In the genomic region with DNA sequence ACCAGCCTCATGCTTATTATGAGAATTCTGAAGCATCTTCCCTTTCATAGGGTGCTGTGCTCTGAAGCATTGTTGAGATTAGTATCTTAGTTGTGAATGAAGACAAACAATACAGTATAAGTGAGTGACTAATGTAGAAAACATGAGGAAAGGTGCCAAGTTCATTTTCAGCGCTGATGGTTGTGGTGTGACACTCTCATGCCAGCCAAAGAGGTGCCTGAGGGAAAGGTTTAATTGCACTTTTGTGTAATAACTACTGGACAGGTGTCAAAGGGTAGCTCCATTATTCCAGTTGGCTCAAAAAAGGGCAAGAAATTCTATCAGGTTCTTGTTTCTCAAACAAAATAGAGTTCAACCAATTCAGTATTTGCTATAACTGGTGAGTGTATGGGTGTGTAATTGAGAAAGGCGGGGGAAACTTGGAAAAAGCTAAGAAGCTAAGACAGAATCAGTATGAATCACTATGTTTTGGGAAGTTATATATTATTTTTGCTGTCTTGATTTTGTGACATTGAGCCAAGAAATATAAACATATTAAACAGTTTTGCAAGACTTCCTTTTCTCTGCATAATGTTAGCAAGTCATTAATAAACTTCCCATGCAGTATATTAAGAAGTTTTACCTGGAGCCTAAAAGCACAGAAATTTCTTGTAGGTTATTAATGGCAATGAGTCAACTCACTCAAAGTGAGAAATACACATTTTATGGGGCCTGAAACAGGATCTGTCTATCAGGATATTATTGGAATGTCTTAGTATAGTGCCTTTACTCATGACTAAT, we compare ENCODE assay signal across 12 cellular contexts. TPM values are rescaled to one million over a fixed set of nuclear protein-coding genes. Genes with fewer than 3 reads are reported as not detected.
DNase-seq lines count a peak whose midpoint lies in the region; TF ChIP-seq lines count a peak whose summit lies in the region.
"Had no signal": no experiment of that assay in that cellular context is flagged by ENCODE, and none has a peak within 500 bp of the region (broad histone marks: within the 10 kb centered on the region; RNA-seq: fewer than 3 reads in every experiment).

No MANE protein-coding gene starts in this region.

- H3K9me3 ChIP-seq in HEK293 (ENCODE audit: control insufficient read depth, insufficient read depth, low read depth, low read length) (no peaks in the 10 kb centered on the region), SK-N-SH (no peaks in the 10 kb centered on the region)

- DNase-seq in ACHN (peak; percentile 75), SK-N-SH (no peak), foreskin melanocyte (peak; percentile 17), T-helper 2 cell (no peak), DMS79 treated with DMSO at 0.1 percent for 48 hours (lab: John Stamatoyannopoulos, UW) (no peak), cerebellar nuclear complex (lab: John Stamatoyannopoulos, UW) (no peak)
- no peak for DNase-seq in activated CD4-positive, alpha-beta T cell treated with anti-CD3 and anti-CD28 coated beads, Interleukin-2, amount 10 ng/mL, durations not matched to agents 7 days and 5 days
- DNase-seq: activated naive CD4-positive, alpha-beta T cell treated with anti-CD3 and anti-CD28 coated beads, Interleukin-2, amount 50 U/mL, for 16 hours; CD4-positive, CD25-positive, alpha-beta regulatory T cell; NCI-H1436; nephron progenitor cell had no signal

- H3K4me3 Mint-ChIP-seq in activated CD4-positive, alpha-beta T cell treated with anti-CD3 and anti-CD28 coated beads, Interleukin-2, amount 10 ng/mL, durations not matched to agents 7 days and 5 days = no peak overlapping the region
- H3K4me3 Mint-ChIP-seq: CD4-positive, CD25-positive, alpha-beta regulatory T cell; nephron progenitor cell had no signal

- peaks cover 2% of the 10 kb centered on the region for H3K27me3 Mint-ChIP-seq in activated CD4-positive, alpha-beta T cell treated with anti-CD3 and anti-CD28 coated beads, Interleukin-2, amount 10 ng/mL, durations not matched to agents 7 days and 5 days
- H3K27me3 Mint-ChIP-seq: CD4-positive, CD25-positive, alpha-beta regulatory T cell had no signal

- no peak overlapping the region; the same call in 1 of the 2 replicates for H3K9ac ChIP-seq in SK-N-SH

- no peak for TF ChIP-seq RAD21 in SK-N-SH (IDR thresholded peaks at IDR 0.05; ENCODE audit: low read length)

- H3K79me2 ChIP-seq in SK-N-SH (ENCODE audit: insufficient read depth) = no peaks in the 10 kb centered on the region

- CTCF ChIA-PET in HEK293 (lab: Yijun Ruan, JAX) = interaction anchor here (1.0 to 1.3 kb wide), 2 partner anchors 18 kb away, joined by 3 read pairs; no protein-coding TSS in a partner anchor
- CTCF ChIA-PET in SK-N-SH (lab: Yijun Ruan, JAX) = no interaction called here
- CTCF ChIA-PET in activated CD4-positive, alpha-beta T cell treated with anti-CD3 and anti-CD28 coated beads, Interleukin-2, amount 10 ng/mL, durations not matched to agents 7 days and 5 days (lab: Charles Lee) = no interaction called here

- H2AFZ ChIP-seq in SK-N-SH (ENCODE audit: low read depth) = no peak overlapping the region

- TF ChIP-seq CTCF in HEK293 (tag by site-specific recombination; IDR thresholded peaks at IDR 0.05) (no peak), SK-N-SH (IDR thresholded peaks at IDR 0.05) (no peak)

- H3K27me3 ChIP-seq in SK-N-SH (ENCODE audit: insufficient read depth) = no peaks in the 10 kb centered on the region

- H3K4me1 Mint-ChIP-seq in activated CD4-positive, alpha-beta T cell treated with anti-CD3 and anti-CD28 coated beads, Interleukin-2, amount 10 ng/mL, durations not matched to agents 7 days and 5 days = no peaks in the 10 kb centered on the region
- H3K4me1 Mint-ChIP-seq: CD4-positive, CD25-positive, alpha-beta regulatory T cell; nephron progenitor cell had no signal

- H3K9me2 ChIP-seq in SK-N-SH = no peaks in the 10 kb centered on the region

- peaks cover 31% of the 10 kb centered on the region for H3F3A ChIP-seq in SK-N-SH (replicated peaks; ENCODE audit: insufficient read depth)

- H3K36me3 ChIP-seq in HEK293 (ENCODE audit: control insufficient read depth in 2 of 2, insufficient read depth in 1 of 2, low read length in 2 of 2) (no peaks in the 10 kb centered on the region), SK-N-SH (replicated peaks in 1 of 2; ENCODE audit: control insufficient read depth in 1 of 2, insufficient read depth in 2 of 2, low read length in 1 of 2) (no peaks in the 10 kb centered on the region)

- H3K27ac ChIP-seq in HEK293 (ENCODE audit: extremely low read depth, low read depth, low read length) (no peak overlapping the region), SK-N-SH (ENCODE audit: low read depth in 2 of 2, low read length in 1 of 2) (peak overlapping the region; percentile 56 to 93; a peak in 3 of 4 replicates)

- no peaks in the 10 kb centered on the region for H3K9me3 Mint-ChIP-seq in activated CD4-positive, alpha-beta T cell treated with anti-CD3 and anti-CD28 coated beads, Interleukin-2, amount 10 ng/mL, durations not matched to agents 7 days and 5 days
- H3K9me3 Mint-ChIP-seq: nephron progenitor cell had no signal

- H3K4me1 ChIP-seq in HEK293 (ENCODE audit: control insufficient read depth, insufficient read depth, low read length) (no peaks in the 10 kb centered on the region), SK-N-SH (ENCODE audit: control insufficient read depth in 1 of 2, insufficient read depth in 2 of 2, low read depth in 1 of 2, low read length in 1 of 2) (peaks cover 0 to 15% of the 10 kb centered on the region in 2 experiments; a peak in 3 of 4 replicates)

- H4K20me1 ChIP-seq in SK-N-SH (ENCODE audit: insufficient read depth) = no peaks in the 10 kb centered on the region

- no peak overlapping the region for H3K27ac Mint-ChIP-seq in activated CD4-positive, alpha-beta T cell treated with anti-CD3 and anti-CD28 coated beads, Interleukin-2, amount 10 ng/mL, durations not matched to agents 7 days and 5 days
- H3K27ac Mint-ChIP-seq: CD4-positive, CD25-positive, alpha-beta regulatory T cell; nephron progenitor cell had no signal

- WGBS in SK-N-SH (ENCODE audit: low lambda C conversion rate) = 10% methylated on average over 2 of the region's 2 CpGs

- in situ Hi-C loops in ACHN (cut with HindIII; ENCODE audit: low pct_ligation_motif_present, low pct_unique_long_range_greater_than_20kb, low sequenced_read_pairs) = no loop called here

- TF ChIP-seq EP300 in SK-N-SH (IDR thresholded peaks at IDR 0.05; ENCODE audit: borderline replicate concordance in 1 of 2, low read depth in 1 of 2, low read length in 1 of 2) = peak; percentile 7 to 52; a peak in 1 of 4 replicates

- H3K4me3 ChIP-seq in HEK293 (ENCODE audit: low read depth, low read length) (no peak overlapping the region), SK-N-SH (ENCODE audit: low read depth in 2 of 2, low read length in 1 of 2) (peak overlapping the region in 1 of 2 experiments; percentile 23; a peak in 2 of 4 replicates)

- POLR2A ChIA-PET in HEK293 (lab: Yijun Ruan, JAX) = no interaction called here
- POLR2A ChIA-PET in SK-N-SH (lab: Yijun Ruan, JAX) = no interaction called here
- POLR2A ChIA-PET in activated CD4-positive, alpha-beta T cell treated with anti-CD3 and anti-CD28 coated beads, Interleukin-2, amount 10 ng/mL, durations not matched to agents 7 days and 5 days (lab: Charles Lee) = no interaction called here

- peak overlapping the region; percentile 73 for H3K4me2 ChIP-seq in SK-N-SH

- H3K36me3 Mint-ChIP-seq in activated CD4-positive, alpha-beta T cell treated with anti-CD3 and anti-CD28 coated beads, Interleukin-2, amount 10 ng/mL, durations not matched to agents 7 days and 5 days (ENCODE audit: low read depth) = no peaks in the 10 kb centered on the region
- H3K36me3 Mint-ChIP-seq: CD4-positive, CD25-positive, alpha-beta regulatory T cell had no signal

TF ChIP-seq in HEK293, 187 proteins besides CTCF, POLR2A, EP300 and RAD21:
- TF ChIP-seq HOXD13 (CRISPR knock-in tag; IDR thresholded peaks at IDR 0.05; ENCODE audit: borderline replicate concordance) (0 out of 2 replicates have a peak, but pooled peaks have one; percentile 32), ZNF501 (tag by site-specific recombination; IDR thresholded peaks at IDR 0.05) (no peak)
- TF ChIP-seq, protein P1, sequence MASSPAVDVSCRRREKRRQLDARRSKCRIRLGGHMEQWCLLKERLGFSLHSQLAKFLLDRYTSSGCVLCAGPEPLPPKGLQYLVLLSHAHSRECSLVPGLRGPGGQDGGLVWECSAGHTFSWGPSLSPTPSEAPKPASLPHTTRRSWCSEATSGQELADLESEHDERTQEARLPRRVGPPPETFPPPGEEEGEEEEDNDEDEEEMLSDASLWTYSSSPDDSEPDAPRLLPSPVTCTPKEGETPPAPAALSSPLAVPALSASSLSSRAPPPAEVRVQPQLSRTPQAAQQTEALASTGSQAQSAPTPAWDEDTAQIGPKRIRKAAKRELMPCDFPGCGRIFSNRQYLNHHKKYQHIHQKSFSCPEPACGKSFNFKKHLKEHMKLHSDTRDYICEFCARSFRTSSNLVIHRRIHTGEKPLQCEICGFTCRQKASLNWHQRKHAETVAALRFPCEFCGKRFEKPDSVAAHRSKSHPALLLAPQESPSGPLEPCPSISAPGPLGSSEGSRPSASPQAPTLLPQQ (tag by site-specific recombination; IDR thresholded peaks at IDR 0.05) = no peak

TF ChIP-seq in SK-N-SH, 30 proteins besides CTCF, POLR2A, EP300 and RAD21 (continues in another document):
- TF ChIP-seq TCF12 (IDR thresholded peaks at IDR 0.05) (peak; percentile 59), SIN3A (IDR thresholded peaks at IDR 0.05; ENCODE audit: borderline replicate concordance, low read depth, low read length) (0 out of 2 replicates have a peak, but pooled peaks have one; percentile 45), NFIC (IDR thresholded peaks at IDR 0.05; ENCODE audit: borderline replicate concordance) (peak; percentile 35), FOXM1 (IDR thresholded peaks at IDR 0.05; ENCODE audit: low read depth) (peak; percentile 56; the same call in 1 of the 2 replicates), FOSL2 (IDR thresholded peaks at IDR 0.05; ENCODE audit: borderline replicate concordance, low read depth) (peak; percentile 16; the same call in 1 of the 2 replicates), YY1 (IDR thresholded peaks at IDR 0.05; ENCODE audit: low read depth) (no peak), JUND (IDR thresholded peaks at IDR 0.05) (peak; percentile 56)
- TF ChIP-seq, protein P2, sequence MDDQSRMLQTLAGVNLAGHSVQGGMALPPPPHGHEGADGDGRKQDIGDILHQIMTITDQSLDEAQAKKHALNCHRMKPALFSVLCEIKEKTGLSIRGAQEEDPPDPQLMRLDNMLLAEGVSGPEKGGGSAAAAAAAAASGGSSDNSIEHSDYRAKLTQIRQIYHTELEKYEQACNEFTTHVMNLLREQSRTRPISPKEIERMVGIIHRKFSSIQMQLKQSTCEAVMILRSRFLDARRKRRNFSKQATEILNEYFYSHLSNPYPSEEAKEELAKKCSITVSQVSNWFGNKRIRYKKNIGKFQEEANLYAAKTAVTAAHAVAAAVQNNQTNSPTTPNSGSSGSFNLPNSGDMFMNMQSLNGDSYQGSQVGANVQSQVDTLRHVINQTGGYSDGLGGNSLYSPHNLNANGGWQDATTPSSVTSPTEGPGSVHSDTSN (IDR thresholded peaks at IDR 0.05) = peak; percentile 19; the same call in 1 of the 2 replicates

RNA-seq across cellular contexts. Expression of a gene that starts 31.8 kb away (rescaled TPM):
- 12.2 and 16.2 TPM in 2 replicates for polyA plus RNA-seq in SK-N-SH (2012; rRNA removed)
- 18.1 and 18.3 TPM in 2 replicates for polyA plus RNA-seq in SK-N-SH (2012; cell fraction: cytosol; rRNA removed)
- polyA plus RNA-seq in SK-N-SH (2012; cell fraction: nucleus; rRNA removed) = 5.1 and 9.6 TPM in 2 replicates
- not detected for total RNA-seq in activated CD4-positive, alpha-beta T cell treated with anti-CD3 and anti-CD28 coated beads, Interleukin-2, amount 10 ng/mL, durations not matched to agents 7 days and 5 days
- total RNA-seq: CD4-positive, CD25-positive, alpha-beta regulatory T cell had no signal
- polyA plus RNA-seq: CD4-positive, CD25-positive, alpha-beta regulatory T cell had no signal

Comparison
In these comparisons a context has a peak if more than half of its experiments do, and no peak if none do; other contexts are left out.
1. DNase-seq: peak in ACHN (single experiment) and foreskin melanocyte (single experiment); none in SK-N-SH (single experiment), T-helper 2 cell (0 of 5), DMS79 treated with DMSO at 0.1 percent for 48 hours (single experiment), cerebellar nuclear complex (0 of 2) and activated CD4-positive, alpha-beta T cell treated with anti-CD3 and anti-CD28 coated beads, Interleukin-2, amount 10 ng/mL, durations not matched to agents 7 days and 5 days (single experiment).